9 cellular contexts compared by ENCODE assay signal in genomic region chr10:79127151-79127961, GRCh38. TPM values are rescaled to one million over a fixed set of nuclear protein-coding genes. Genes with fewer than 3 reads are reported as not detected.
DNase-seq lines count a peak whose midpoint lies in the region; ATAC-seq and TF ChIP-seq lines count a peak whose summit lies in the region.
"Had no signal": no experiment of that assay in that cellular context is flagged by ENCODE, and none has a peak within 500 bp of the region (broad histone marks: within the 10 kb centered on the region; RNA-seq: fewer than 3 reads in every experiment).

No MANE protein-coding gene starts in this region.

- no peaks in the 10 kb centered on the region for H3K36me3 Mint-ChIP-seq in WTC11
- no peaks in the 10 kb centered on the region for H3K36me3 Mint-ChIP-seq in activated CD8-positive, alpha-beta memory T cell treated with anti-CD3 and anti-CD28 coated beads, Interleukin-2, amount 10 ng/mL, durations not matched to agents 7 days and 5 days

- H3K4me3 ChIP-seq in HUES48 (ENCODE audit: low read depth, low read length) = no peak overlapping the region

- peak overlapping the region; percentile 88 for H3K27ac ChIP-seq in HUES48 (ENCODE audit: low read depth, low read length)

- POLR2A ChIA-PET in WTC11 (lab: Charles Lee) = interaction anchor here (1.3 kb wide), 1 partner anchor 56 kb away, joined by 3 read pairs; no protein-coding TSS in a partner anchor

- peaks cover 16% of the 10 kb centered on the region for H3K36me3 ChIP-seq in HUES48 (ENCODE audit: control insufficient read depth, insufficient read depth, low read length)

- H3K4me3 Mint-ChIP-seq in WTC11 = no peak overlapping the region
- H3K4me3 Mint-ChIP-seq in activated CD8-positive, alpha-beta memory T cell treated with anti-CD3 and anti-CD28 coated beads, Interleukin-2, amount 10 ng/mL, durations not matched to agents 7 days and 5 days = no peak overlapping the region

- H3K9ac ChIP-seq in HUES48 (ENCODE audit: low read depth, low read length) = no peak overlapping the region

- H3K9me3 ChIP-seq in HUES48 (ENCODE audit: control insufficient read depth, insufficient read depth, low read length) = no peaks in the 10 kb centered on the region

- H3K4me1 Mint-ChIP-seq in WTC11 = peaks cover 65% of the 10 kb centered on the region
- no peaks in the 10 kb centered on the region for H3K4me1 Mint-ChIP-seq in activated CD8-positive, alpha-beta memory T cell treated with anti-CD3 and anti-CD28 coated beads, Interleukin-2, amount 10 ng/mL, durations not matched to agents 7 days and 5 days

- peak; percentile 33 for ATAC-seq in WTC11
- ATAC-seq in GM19452 (IDR thresholded peaks at IDR 0.05; ENCODE audit: unreplicated experiment) = no peak
- no peak for ATAC-seq in HG03108 (IDR thresholded peaks at IDR 0.05; ENCODE audit: unreplicated experiment)
- no peak for ATAC-seq in activated CD8-positive, alpha-beta memory T cell treated with anti-CD3 and anti-CD28 coated beads, Interleukin-2, amount 10 ng/mL, durations not matched to agents 7 days and 5 days

- peak overlapping the region; percentile 93 for H3K27ac Mint-ChIP-seq in WTC11
- H3K27ac Mint-ChIP-seq in activated CD8-positive, alpha-beta memory T cell treated with anti-CD3 and anti-CD28 coated beads, Interleukin-2, amount 10 ng/mL, durations not matched to agents 7 days and 5 days = no peak overlapping the region

- DNase-seq in 8988T = peak; percentile 72
- no peak for DNase-seq in WTC11 (ENCODE audit: low spot score)
- DNase-seq in kidney tubule cell (ENCODE audit: low spot score) = peak; percentile 81
- no peak for DNase-seq in activated CD4-positive, CD25-positive, alpha-beta regulatory T cell (lab: John Stamatoyannopoulos, UW)
- no peak for DNase-seq in activated CD8-positive, alpha-beta memory T cell treated with anti-CD3 and anti-CD28 coated beads, Interleukin-2, amount 10 ng/mL, durations not matched to agents 7 days and 5 days
- DNase-seq: NCI-H1930 had no signal

- H3K27me3 ChIP-seq in HUES48 (ENCODE audit: control insufficient read depth, insufficient read depth, low read length) = no peaks in the 10 kb centered on the region

- TF ChIP-seq CTCF in WTC11 (IDR thresholded peaks at IDR 0.05) = no peak

- peaks cover 57% of the 10 kb centered on the region for H3K4me1 ChIP-seq in HUES48 (ENCODE audit: control insufficient read depth, insufficient read depth, low read length)

- H3K27me3 Mint-ChIP-seq in WTC11 (ENCODE audit: low read depth) = no peaks in the 10 kb centered on the region
- H3K27me3 Mint-ChIP-seq in activated CD8-positive, alpha-beta memory T cell treated with anti-CD3 and anti-CD28 coated beads, Interleukin-2, amount 10 ng/mL, durations not matched to agents 7 days and 5 days = no peaks in the 10 kb centered on the region

- CTCF ChIA-PET in WTC11 (lab: Charles Lee) = interaction anchor here (0.7 to 2.0 kb wide), 11 partner anchors 9 to 105 kb away, joined by 3 to 13 read pairs (median 4); no protein-coding TSS in a partner anchor
- CTCF ChIA-PET in activated CD8-positive, alpha-beta memory T cell treated with anti-CD3 and anti-CD28 coated beads, Interleukin-2, amount 10 ng/mL, durations not matched to agents 7 days and 5 days (lab: Charles Lee) = interaction anchor here (1.3 kb wide), 1 partner anchor 152 kb away, joined by 3 read pairs; no protein-coding TSS in a partner anchor

- H3K9me3 Mint-ChIP-seq in WTC11 = no peaks in the 10 kb centered on the region
- no peaks in the 10 kb centered on the region for H3K9me3 Mint-ChIP-seq in activated CD8-positive, alpha-beta memory T cell treated with anti-CD3 and anti-CD28 coated beads, Interleukin-2, amount 10 ng/mL, durations not matched to agents 7 days and 5 days (ENCODE audit: low read depth)

TF ChIP-seq in WTC11, 78 proteins besides CTCF, POLR2A, EP300 and RAD21:
- no peak for TF ChIP-seq KAT7 (CRISPR knock-in tag; IDR thresholded peaks at IDR 0.05; ENCODE audit: borderline replicate concordance)
- no peak for TF ChIP-seq TEAD1 (CRISPR knock-in tag; IDR thresholded peaks at IDR 0.05)
- TF ChIP-seq JAZF1 (CRISPR knock-in tag; IDR thresholded peaks at IDR 0.05) = no peak
- no peak for TF ChIP-seq PRDM15 (CRISPR knock-in tag; IDR thresholded peaks at IDR 0.05)
- TF ChIP-seq GABPB1 (CRISPR knock-in tag; IDR thresholded peaks at IDR 0.05) = peak; percentile 64; the same call in 1 of the 2 replicates
- TF ChIP-seq ZNF121 (CRISPR knock-in tag; IDR thresholded peaks at IDR 0.05) = peak; percentile 45; the same call in 1 of the 2 replicates
- no peak for TF ChIP-seq NR3C1 (CRISPR knock-in tag; conservative IDR thresholded peaks at IDR 0.05; ENCODE audit: low read depth)

RNA-seq across cellular contexts. Expression of gene ZMIZ1, which starts 58.6 kb away (rescaled TPM):
- 34.3 to 44.4 TPM (median 35.2 TPM) in 3 replicates for total RNA-seq in WTC11 (2021)
- total RNA-seq in activated CD8-positive, alpha-beta memory T cell treated with anti-CD3 and anti-CD28 coated beads, Interleukin-2, amount 10 ng/mL, durations not matched to agents 7 days and 5 days = 10 to 100 TPM; 52.7 to 71.5 TPM

Comparison
In these comparisons a context has a peak if more than half of its experiments do, and no peak if none do; other contexts are left out.
1. DNase-seq: peak in 8988T (single experiment) and kidney tubule cell (single experiment); none in WTC11 (single experiment), activated CD4-positive, CD25-positive, alpha-beta regulatory T cell (0 of 4) and activated CD8-positive, alpha-beta memory T cell treated with anti-CD3 and anti-CD28 coated beads, Interleukin-2, amount 10 ng/mL, durations not matched to agents 7 days and 5 days (single experiment).